ENCODE assay signal across 8 cellular contexts in genomic region chr15:76905013-76905839, GRCh38. TPM values are rescaled to one million over a fixed set of nuclear protein-coding genes. Genes with fewer than 3 reads are reported as not detected.
DNase-seq lines count a peak whose midpoint lies in the region; TF ChIP-seq lines count a peak whose summit lies in the region.

Gene SCAPER, minus strand, starts transcription at chr15:76905340. Its CDS starts 21,523 bp downstream, at chr15:76883817.

- H3K79me2 ChIP-seq in H9 (ENCODE audit: insufficient read depth, low read length): no peaks in the 10 kb centered on the region
- H3K79me2 ChIP-seq in MM.1S (ENCODE audit: low read length): peaks cover 16% of the 10 kb centered on the region

- no peak within 1 kb of the TSS for H3K23ac ChIP-seq in H9 (ENCODE audit: insufficient read length, low read depth, low read length)

- H3K23me2 ChIP-seq in H9 (ENCODE audit: insufficient read length, low read depth, low read length, poor library complexity, severe bottlenecking): peaks cover 9% of the 10 kb centered on the region

- H3K18ac ChIP-seq in H9 (ENCODE audit: insufficient read length, low read depth, low read length): peak within 1 kb of the TSS; percentile 63

- H4K91ac ChIP-seq in H9 (ENCODE audit: insufficient read length, low read depth, low read length): no peak within 1 kb of the TSS

- H2BK120ac ChIP-seq in H9 (ENCODE audit: low read depth, low read length, poor library complexity, severe bottlenecking): no peak within 1 kb of the TSS

- H3K4me3 ChIP-seq in MM.1S (ENCODE audit: low read length): peak within 1 kb of the TSS; percentile 96
- H3K4me3 ChIP-seq in SJCRH30: peak within 1 kb of the TSS; percentile 95
- peak within 1 kb of the TSS; percentile 82 for H3K4me3 ChIP-seq in neuron (ENCODE audit: low read length)

- H4K20me1 ChIP-seq in H9 (ENCODE audit: control insufficient read depth, insufficient read depth, insufficient read length): no peaks in the 10 kb centered on the region
- no peaks in the 10 kb centered on the region for H4K20me1 ChIP-seq in MM.1S (ENCODE audit: insufficient read depth, low read length)

- H3K36me3 Mint-ChIP-seq in H9 (ENCODE audit: insufficient read depth in 1 of 3, low read depth in 3 of 3): peaks cover 0 to 8% (median 3%) of the 10 kb centered on the region in 3 experiments; a peak in 3 of 7 replicates

- H3K4me1 ChIP-seq in ES-I3 (ENCODE audit: insufficient read depth, low read length) (no peaks in the 10 kb centered on the region; the same call in 1 of the 2 replicates), H9 (ENCODE audit: insufficient read depth, low read length) (no peaks in the 10 kb centered on the region; the same call in 1 of the 2 replicates), MM.1S (ENCODE audit: low read length) (peaks cover 21% of the 10 kb centered on the region), SJCRH30 (peaks cover 12% of the 10 kb centered on the region), neuron (ENCODE audit: insufficient read depth, low read length) (peaks cover 13% of the 10 kb centered on the region)

- no peak within 1 kb of the TSS for H2BK20ac ChIP-seq in H9 (ENCODE audit: low read depth, low read length, poor library complexity, severe bottlenecking)

- TF ChIP-seq CTCF in H9 (conservative IDR thresholded peaks at IDR 0.05) (no peak), MM.1S (IDR thresholded peaks at IDR 0.05; ENCODE audit: low read length) (no peak)

- peak within 1 kb of the TSS; percentile 68 to 93 (median 88); a peak in 4 of 7 replicates for H3K27ac Mint-ChIP-seq in H9

- peak within 1 kb of the TSS; percentile 81; the same call in 1 of the 2 replicates for H3K14ac ChIP-seq in H9 (ENCODE audit: insufficient read depth, low read length)

- no peak within 1 kb of the TSS for H3K27ac ChIP-seq in H9 (ENCODE audit: insufficient read length, low read depth, low read length)
- H3K27ac ChIP-seq in MM.1S (ENCODE audit: low read length): peak within 1 kb of the TSS; percentile 7; the same call in 1 of the 2 replicates
- H3K27ac ChIP-seq in SJCRH30: peak within 1 kb of the TSS; percentile 92

- no CpG with 5 or more reads among the region's 78 CpGs for WGBS in H9 (ENCODE audit: extremely low coverage, insufficient read length, low lambda C conversion rate)

- H3K27me3 ChIP-seq in H9 (ENCODE audit: insufficient read depth, low read length) (no peaks in the 10 kb centered on the region; the same call in 1 of the 2 replicates), MM.1S (replicated peaks; ENCODE audit: insufficient read depth, low read length) (no peaks in the 10 kb centered on the region; the same call in 1 of the 2 replicates), SJCRH30 (no peaks in the 10 kb centered on the region), neuron (ENCODE audit: insufficient read depth, low read length) (peaks cover 2% of the 10 kb centered on the region)

- no peak within 1 kb of the TSS for H2AK5ac ChIP-seq in H9 (ENCODE audit: insufficient read length, low read length)

- H3K4me3 Mint-ChIP-seq in H9: peak within 1 kb of the TSS; percentile 84 to 92

- H3K36me3 ChIP-seq in ES-I3 (ENCODE audit: insufficient read depth, low read length): no peaks in the 10 kb centered on the region
- H3K36me3 ChIP-seq in MM.1S (replicated peaks; ENCODE audit: insufficient read depth, low read length): no peaks in the 10 kb centered on the region
- no peaks in the 10 kb centered on the region for H3K36me3 ChIP-seq in SJCRH30
- no peaks in the 10 kb centered on the region for H3K36me3 ChIP-seq in neuron (ENCODE audit: insufficient read depth, low read length)

- H3K4me1 Mint-ChIP-seq in H9: peaks cover 15 to 23% of the 10 kb centered on the region in 2 experiments

- H2AFZ ChIP-seq in H9 (ENCODE audit: low read length) (no peak within 1 kb of the TSS), MM.1S (ENCODE audit: low read length) (peak within 1 kb of the TSS; percentile 89), neuron (ENCODE audit: low read depth, low read length) (peak within 1 kb of the TSS; percentile 93)

- H3F3A ChIP-seq in MM.1S (ENCODE audit: insufficient read depth, low read length): no peaks in the 10 kb centered on the region; the same call in 1 of the 2 replicates

- H4K8ac ChIP-seq in H9 (replicated peaks; ENCODE audit: insufficient read length, low read depth, low read length): no peak within 1 kb of the TSS

- H3K4ac ChIP-seq in H9 (ENCODE audit: low read depth, low read length): no peak within 1 kb of the TSS

- no peak within 1 kb of the TSS for H3K56ac ChIP-seq in H9 (ENCODE audit: insufficient read length, low read depth, low read length)

- no peak within 1 kb of the TSS for H2BK15ac ChIP-seq in H9 (ENCODE audit: low read depth, low read length)

- no peak within 1 kb of the TSS for H4K5ac ChIP-seq in H9 (ENCODE audit: insufficient read length, low read depth, low read length)

- peaks cover 48% of the 10 kb centered on the region for H3K27me3 Mint-ChIP-seq in H9 (ENCODE audit: low read depth)

- no peak within 1 kb of the TSS for H2BK5ac ChIP-seq in H9 (ENCODE audit: insufficient read length, low read length)

- no peaks in the 10 kb centered on the region; the same call in 1 of the 2 replicates for H3K9me3 ChIP-seq in ES-I3 (ENCODE audit: control insufficient read depth, insufficient read depth, low read length)
- no peaks in the 10 kb centered on the region for H3K9me3 ChIP-seq in H9 (ENCODE audit: control insufficient read depth, low read depth, low read length)
- no peaks in the 10 kb centered on the region for H3K9me3 ChIP-seq in MM.1S (replicated peaks; ENCODE audit: insufficient read depth, low read length)
- H3K9me3 ChIP-seq in SJCRH30 (replicated peaks): no peaks in the 10 kb centered on the region
- peaks cover 3% of the 10 kb centered on the region for H3K9me3 ChIP-seq in neuron (ENCODE audit: low read length)

- no peaks in the 10 kb centered on the region for H3K9me2 ChIP-seq in MM.1S (replicated peaks; ENCODE audit: insufficient read depth, low read length)

- no peak within 1 kb of the TSS for H2BK12ac ChIP-seq in H9 (ENCODE audit: insufficient read length, low read depth, low read length)

- H3K9me3 Mint-ChIP-seq in H9: peaks cover 0 to 3% of the 10 kb centered on the region in 2 experiments; a peak in 1 of 5 replicates

- H3T11ph ChIP-seq in H9 (ENCODE audit: low read length): no peak within 1 kb of the TSS

- peak; percentile 96 for DNase-seq in H9
- DNase-seq in MM.1S: peak; percentile 96
- DNase-seq in SJCRH30: peak; percentile 94 to 96
- DNase-seq in activated gamma-delta T cell treated with anti-CD3 and anti-CD28 coated beads, Interleukin-2, amount 50 U/mL, for 16 hours (ENCODE audit: low read depth): peak; percentile 85
- peak; percentile 77 for DNase-seq in foreskin melanocyte
- peak; percentile 67 for DNase-seq in stromal cell of bone marrow (ENCODE audit: low read depth)

- H3K4me2 ChIP-seq in H9 (ENCODE audit: insufficient read depth, insufficient read length, low read length) (peak within 1 kb of the TSS; percentile 65), MM.1S (ENCODE audit: low read depth, low read length) (peak within 1 kb of the TSS; percentile 91)

- H3K79me1 ChIP-seq in H9 (ENCODE audit: insufficient read depth, low read depth, low read length, poor library complexity, severe bottlenecking): no peaks in the 10 kb centered on the region

- H3K9ac ChIP-seq in ES-I3 (ENCODE audit: low read depth, low read length) (peak within 1 kb of the TSS; percentile 91), H9 (ENCODE audit: extremely low read depth, insufficient read length, low read length) (peak within 1 kb of the TSS; percentile 33), MM.1S (ENCODE audit: low read length) (peak within 1 kb of the TSS; percentile 79)

RNA-seq across cellular contexts. Expression of gene SCAPER, which starts in this region (rescaled TPM):
- total RNA-seq in H9 (2021): 7.2 and 7.4 TPM in 2 replicates
- total RNA-seq in SJCRH30 (2014; rRNA removed; shearing (Covaris generic)): 15.1 and 16.1 TPM in 2 replicates

Comparison
In these comparisons a context has a peak if more than half of its experiments do, and no peak if none do; other contexts are left out.
1. H3K9ac ChIP-seq: peak in every context shown above with its lines; median percentile 91 in ES-I3; 79 in MM.1S; 33 in H9.